40 cellular contexts compared by ENCODE assay signal in genomic region chr5:179998485-179998884, GRCh38.
"Had no signal": no experiment of that assay in that cellular context is flagged by ENCODE, and none has a peak within 500 bp of the region (broad histone marks: within the 10 kb centered on the region; RNA-seq: fewer than 3 reads in every experiment).

No MANE protein-coding gene starts in this region.

- H3K27ac ChIP-seq: adrenal gland, ascending aorta, body of pancreas, brain microvascular endothelial cell, breast epithelium, cardiac muscle cell had no signal

- H3K27me3 ChIP-seq: adrenal gland, ascending aorta, body of pancreas, brain microvascular endothelial cell, breast epithelium, cardiac muscle cell had no signal

- H3K9me3 ChIP-seq: adrenal gland, body of pancreas, breast epithelium had no signal

- ATAC-seq: activated naive CD4-positive, alpha-beta T cell treated with anti-CD3 and anti-CD28 coated beads, Interleukin-2, amount 50 U/mL, for 72 hours; activated naive CD8-positive, alpha-beta T cell treated with anti-CD3 and anti-CD28 coated beads, Interleukin-2, amount 50 U/mL, for 24 hours; activated T-cell treated with anti-CD3 and anti-CD28 coated beads, Interleukin-2, amount 50 U/mL, for 4 hours; activated T-cell treated with anti-CD3 and anti-CD28 coated beads, Interleukin-2, amount 50 U/mL, for 72 hours; activated T-helper 17 cell treated with anti-CD3 and anti-CD28 coated beads, Interleukin-2, amount 50 U/mL, for 72 hours; body of pancreas had no signal

- H3K4me3 Mint-ChIP-seq: activated naive CD4-positive, alpha-beta T cell treated with anti-CD3 and anti-CD28 coated beads for 36 hours; activated naive CD4-positive, alpha-beta T cell treated with anti-CD3 and anti-CD28 coated beads, Interleukin-2, amount 10 ng/mL, durations not matched to agents 7 days and 5 days; activated naive CD4-positive, alpha-beta T cell treated with anti-CD3 and anti-CD28 coated beads, Interleukin-2, amount 50 U/mL, for 24 hours; activated naive CD8-positive, alpha-beta T cell; activated naive CD8-positive, alpha-beta T cell treated with anti-CD3 and anti-CD28 coated beads for 36 hours; activated naive CD8-positive, alpha-beta T cell treated with anti-CD3 and anti-CD28 coated beads, Interleukin-2, amount 10 ng/mL, durations not matched to agents 7 days and 5 days; activated naive CD8-positive, alpha-beta T cell treated with anti-CD3 and anti-CD28 coated beads, Interleukin-2, amount 50 U/mL, for 24 hours; activated T-cell treated with anti-CD3 and anti-CD28 coated beads, Interleukin-2, amount 50 U/mL, for 24 hours; activated T-cell treated with anti-CD3 and anti-CD28 coated beads, Interleukin-2, amount 50 U/mL, for 4 hours; activated T-cell treated with anti-CD3 and anti-CD28 coated beads, Interleukin-2, amount 50 U/mL, for 72 hours; activated T-helper 1 cell treated with anti-CD3 and anti-CD28 coated beads, Interleukin-12 subunit alpha, Interleukin-12 subunit beta, Interleukin-2, Interleukin-4 antibody, amounts not matched to agents 30 ng/mL and 10 ng/mL and 1 ng/mL, durations not matched to agents 14 hours and 24 hours and 36 hours; activated T-helper 17 cell treated with anti-CD3 and anti-CD28 coated beads, Interleukin-2, amount 50 U/mL, for 72 hours; brain; central memory CD8-positive, alpha-beta T cell had no signal

- H3K9me3 Mint-ChIP-seq: activated naive CD4-positive, alpha-beta T cell treated with anti-CD3 and anti-CD28 coated beads, Interleukin-2, amount 50 U/mL, for 24 hours; activated T-cell treated with anti-CD3 and anti-CD28 coated beads, Interleukin-2, amount 50 U/mL, for 4 hours; activated T-helper 17 cell treated with anti-CD3 and anti-CD28 coated beads, Interleukin-2, amount 50 U/mL, for 72 hours; central memory CD8-positive, alpha-beta T cell had no signal

- H3K36me3 ChIP-seq: adrenal gland, brain microvascular endothelial cell, breast epithelium, cardiac muscle cell had no signal

- H3K4me1 Mint-ChIP-seq: activated naive CD4-positive, alpha-beta T cell treated with anti-CD3 and anti-CD28 coated beads, Interleukin-2, amount 10 ng/mL, durations not matched to agents 7 days and 5 days; activated naive CD4-positive, alpha-beta T cell treated with anti-CD3 and anti-CD28 coated beads, Interleukin-2, amount 50 U/mL, for 24 hours; activated naive CD8-positive, alpha-beta T cell treated with anti-CD3 and anti-CD28 coated beads for 36 hours; activated naive CD8-positive, alpha-beta T cell treated with anti-CD3 and anti-CD28 coated beads, Interleukin-2, amount 10 ng/mL, durations not matched to agents 7 days and 5 days; activated naive CD8-positive, alpha-beta T cell treated with anti-CD3 and anti-CD28 coated beads, Interleukin-2, amount 50 U/mL, for 24 hours; activated T-helper 17 cell treated with anti-CD3 and anti-CD28 coated beads, Interleukin-2, amount 50 U/mL, for 72 hours; brain; central memory CD8-positive, alpha-beta T cell had no signal

- H3K4me3 ChIP-seq: adrenal gland, ascending aorta, body of pancreas, breast epithelium, cardiac muscle cell had no signal

- DNase-seq: activated effector memory CD4-positive, alpha-beta T cell treated with anti-CD3 and anti-CD28 coated beads, Interleukin-2, amount 50 U/mL, for 16 hours; activated effector memory CD4-positive, alpha-beta T cell treated with Interleukin-2 at 50 U/mL for 16 hours; activated gamma-delta T cell; activated gamma-delta T cell treated with Interleukin-2 at 50 U/mL for 16 hours; activated naive CD4-positive, alpha-beta T cell treated with anti-CD3 and anti-CD28 coated beads for 36 hours; activated naive CD4-positive, alpha-beta T cell treated with anti-CD3 and anti-CD28 coated beads, Interleukin-2, amount 10 ng/mL, durations not matched to agents 7 days and 5 days; activated naive CD4-positive, alpha-beta T cell treated with anti-CD3 and anti-CD28 coated beads, Interleukin-2, amount 50 U/mL, for 16 hours; activated naive CD4-positive, alpha-beta T cell treated with Interleukin-2 at 50 U/mL for 16 hours; activated naive CD8-positive, alpha-beta T cell treated with anti-CD3 and anti-CD28 coated beads for 36 hours; activated naive CD8-positive, alpha-beta T cell treated with anti-CD3 and anti-CD28 coated beads, Interleukin-2, amount 10 ng/mL, durations not matched to agents 7 days and 5 days; activated naive CD8-positive, alpha-beta T cell treated with anti-CD3 and anti-CD28 coated beads, Interleukin-2, amount 50 U/mL, for 24 hours; activated T-cell treated with anti-CD3 and anti-CD28 coated beads for 4 hours; activated T-cell treated with anti-CD3 and anti-CD28 coated beads, Interleukin-2, amount 50 U/mL, for 1 hour; activated T-cell treated with anti-CD3 and anti-CD28 coated beads, Interleukin-2, amount 50 U/mL, for 24 hours; activated T-cell treated with anti-CD3 and anti-CD28 coated beads, Interleukin-2, amount 50 U/mL, for 4 hours; activated T-cell treated with anti-CD3 and anti-CD28 coated beads, Interleukin-2, amount 50 U/mL, for 48 hours; activated T-cell treated with anti-CD3 and anti-CD28 coated beads, Interleukin-2, amount 50 U/mL, for 72 hours; adrenal gland; amniotic stem cell; amygdala; anterior cingulate cortex; aorta; body of pancreas; brain microvascular endothelial cell; caudate nucleus; central memory CD4-positive, alpha-beta T cell; cerebellar nuclear complex had no signal

- H3K4me1 ChIP-seq: adrenal gland, ascending aorta, breast epithelium had no signal

- H3K27me3 Mint-ChIP-seq: activated naive CD4-positive, alpha-beta T cell treated with anti-CD3 and anti-CD28 coated beads, Interleukin-2, amount 10 ng/mL, durations not matched to agents 7 days and 5 days; activated naive CD4-positive, alpha-beta T cell treated with anti-CD3 and anti-CD28 coated beads, Interleukin-2, amount 50 U/mL, for 24 hours; activated naive CD8-positive, alpha-beta T cell; activated naive CD8-positive, alpha-beta T cell treated with anti-CD3 and anti-CD28 coated beads for 36 hours; activated naive CD8-positive, alpha-beta T cell treated with anti-CD3 and anti-CD28 coated beads, Interleukin-2, amount 50 U/mL, for 24 hours; activated T-cell treated with anti-CD3 and anti-CD28 coated beads, Interleukin-2, amount 50 U/mL, for 24 hours; activated T-helper 17 cell treated with anti-CD3 and anti-CD28 coated beads, Interleukin-2, amount 50 U/mL, for 72 hours; central memory CD8-positive, alpha-beta T cell had no signal

- FAIRE-seq: astrocyte, bronchial epithelial cell had no signal

- H3K27ac Mint-ChIP-seq: activated naive CD4-positive, alpha-beta T cell treated with anti-CD3 and anti-CD28 coated beads for 36 hours; activated naive CD4-positive, alpha-beta T cell treated with anti-CD3 and anti-CD28 coated beads, Interleukin-2, amount 10 ng/mL, durations not matched to agents 7 days and 5 days; activated naive CD4-positive, alpha-beta T cell treated with anti-CD3 and anti-CD28 coated beads, Interleukin-2, amount 50 U/mL, for 24 hours; activated naive CD4-positive, alpha-beta T cell treated with anti-CD3 and anti-CD28 coated beads, Interleukin-2, amount 50 U/mL, for 72 hours; activated naive CD8-positive, alpha-beta T cell; activated naive CD8-positive, alpha-beta T cell treated with anti-CD3 and anti-CD28 coated beads for 36 hours; activated naive CD8-positive, alpha-beta T cell treated with anti-CD3 and anti-CD28 coated beads, Interleukin-2, amount 10 ng/mL, durations not matched to agents 7 days and 5 days; activated naive CD8-positive, alpha-beta T cell treated with anti-CD3 and anti-CD28 coated beads, Interleukin-2, amount 50 U/mL, for 24 hours; activated T-cell treated with anti-CD3 and anti-CD28 coated beads, Interleukin-2, amount 50 U/mL, for 24 hours; activated T-cell treated with anti-CD3 and anti-CD28 coated beads, Interleukin-2, amount 50 U/mL, for 72 hours; activated T-helper 1 cell treated with anti-CD3 and anti-CD28 coated beads, Interleukin-12 subunit alpha, Interleukin-12 subunit beta, Interleukin-2, Interleukin-4 antibody, amounts not matched to agents 30 ng/mL and 10 ng/mL and 1 ng/mL, durations not matched to agents 14 hours and 24 hours and 36 hours; activated T-helper 17 cell treated with anti-CD3 and anti-CD28 coated beads, Interleukin-2, amount 50 U/mL, for 72 hours; activated T-helper 2 cell treated with anti-CD3 and anti-CD28 coated beads, Interferon-gamma antibody, Interleukin-2, Interleukin-4, amounts not matched to agents 10 μg/mL and 5 μg/mL and 100 μg/mL, durations not matched to agents 14 hours and 24 hours and 36 hours; brain had no signal
